In genomic region chr16:16019488-16019887, GRCh38 we compare ENCODE assay signal across 15 cellular contexts.
A peak's percentile ranks its signal among the peaks of the same experiment; 100 is the strongest.
DNase-seq lines count a peak whose midpoint lies in the region; ATAC-seq and TF ChIP-seq lines count a peak whose summit lies in the region.
"Had no signal": no experiment of that assay in that cellular context is flagged by ENCODE, and none has a peak within 500 bp of the region (broad histone marks: within the 10 kb centered on the region; RNA-seq: fewer than 3 reads in every experiment).

No MANE protein-coding gene starts in this region.

- H3K27ac Mint-ChIP-seq in activated naive CD4-positive, alpha-beta T cell treated with anti-CD3 and anti-CD28 coated beads, Interleukin-2, amount 50 U/mL, for 72 hours = peak overlapping the region; percentile 29 to 33
- H3K27ac Mint-ChIP-seq in nephron progenitor cell = no peak overlapping the region
- H3K27ac Mint-ChIP-seq: activated naive CD8-positive, alpha-beta T cell treated with anti-CD3 and anti-CD28 coated beads, Interleukin-2, amount 10 ng/mL, durations not matched to agents 7 days and 5 days; stimulated activated memory B cell treated with anti-CD40 and anti-IgM and Interleukin-4, amounts not matched to agents 10 μg/mL and 1 μg/mL and 100 μg/mL, for 72 hours had no signal

- peak overlapping the region in 1 of 2 experiments; percentile 83; a peak in 2 of 4 replicates for H3K27ac ChIP-seq in SK-N-SH (ENCODE audit: low read depth in 2 of 2, low read length in 1 of 2)
- H3K27ac ChIP-seq in fibroblast of lung (ENCODE audit: insufficient read depth, low read length) = peak overlapping the region; percentile 33

- CTCF ChIA-PET in SK-N-SH (lab: Yijun Ruan, JAX) = interaction anchor here (0.7 kb wide), 1 partner anchor 200 kb away, joined by 3 read pairs; no protein-coding TSS in a partner anchor

- peaks cover 0 to 30% of the 10 kb centered on the region in 2 experiments for H3K36me3 ChIP-seq in SK-N-SH (replicated peaks in 1 of 2; ENCODE audit: control insufficient read depth in 1 of 2, insufficient read depth in 2 of 2, low read length in 1 of 2)
- peaks cover 18% of the 10 kb centered on the region for H3K36me3 ChIP-seq in fibroblast of lung (ENCODE audit: control insufficient read depth, insufficient read depth, low read length)

- POLR2A ChIA-PET in SK-N-SH (lab: Yijun Ruan, JAX) = no interaction called here

- no peak for ATAC-seq in activated naive CD4-positive, alpha-beta T cell treated with anti-CD3 and anti-CD28 coated beads, Interleukin-2, amount 50 U/mL, for 72 hours
- ATAC-seq in HG02623 (IDR thresholded peaks at IDR 0.05; ENCODE audit: unreplicated experiment) (no peak), HG02571 (IDR thresholded peaks at IDR 0.05; ENCODE audit: unreplicated experiment) (no peak)
- ATAC-seq: stimulated activated memory B cell treated with anti-CD40 and anti-IgM and Interleukin-4, amounts not matched to agents 10 μg/mL and 1 μg/mL and 100 μg/mL, for 72 hours had no signal

- no peak overlapping the region for H3K4me3 Mint-ChIP-seq in nephron progenitor cell
- H3K4me3 Mint-ChIP-seq: activated naive CD8-positive, alpha-beta T cell treated with anti-CD3 and anti-CD28 coated beads, Interleukin-2, amount 10 ng/mL, durations not matched to agents 7 days and 5 days; stimulated activated memory B cell treated with anti-CD40 and anti-IgM and Interleukin-4, amounts not matched to agents 10 μg/mL and 1 μg/mL and 100 μg/mL, for 72 hours had no signal

- H3K9me2 ChIP-seq in SK-N-SH = no peaks in the 10 kb centered on the region

- H4K20me1 ChIP-seq in SK-N-SH (ENCODE audit: insufficient read depth) (no peaks in the 10 kb centered on the region), fibroblast of lung (ENCODE audit: control insufficient read depth, extremely low read depth, insufficient read depth, low read length) (no peaks in the 10 kb centered on the region)

- TF ChIP-seq EP300 in SK-N-SH (IDR thresholded peaks at IDR 0.05; ENCODE audit: borderline replicate concordance in 1 of 2, low read depth in 1 of 2, low read length in 1 of 2) = no peak

- TF ChIP-seq RAD21 in SK-N-SH (IDR thresholded peaks at IDR 0.05; ENCODE audit: low read length) = no peak

- H3K4me1 Mint-ChIP-seq in nephron progenitor cell = peaks cover 36% of the 10 kb centered on the region

- H2AFZ ChIP-seq in SK-N-SH (ENCODE audit: low read depth) (no peak overlapping the region), fibroblast of lung (ENCODE audit: low read length) (no peak overlapping the region)

- H3K27me3 Mint-ChIP-seq in nephron progenitor cell (ENCODE audit: low read depth, poor library complexity) = peaks cover 2% of the 10 kb centered on the region
- H3K27me3 Mint-ChIP-seq: activated naive CD8-positive, alpha-beta T cell treated with anti-CD3 and anti-CD28 coated beads, Interleukin-2, amount 10 ng/mL, durations not matched to agents 7 days and 5 days; stimulated activated memory B cell treated with anti-CD40 and anti-IgM and Interleukin-4, amounts not matched to agents 10 μg/mL and 1 μg/mL and 100 μg/mL, for 72 hours had no signal

- H3K9ac ChIP-seq in SK-N-SH (peak overlapping the region; percentile 2; the same call in 1 of the 2 replicates), fibroblast of lung (ENCODE audit: insufficient read depth, low read length) (no peak overlapping the region)

- H3K4me3 ChIP-seq in SK-N-SH (ENCODE audit: low read depth in 2 of 2, low read length in 1 of 2) = no peak overlapping the region
- H3K4me3 ChIP-seq in fibroblast of lung (replicated peaks in 1 of 4; ENCODE audit: control extremely low read depth in 1 of 4, insufficient read depth in 1 of 4, low read depth in 3 of 4, low read length in 4 of 4) = no peak overlapping the region

- H3K4me1 ChIP-seq in SK-N-SH (ENCODE audit: control insufficient read depth in 1 of 2, insufficient read depth in 2 of 2, low read depth in 1 of 2, low read length in 1 of 2) (peaks cover 18 to 28% of the 10 kb centered on the region in 2 experiments), fibroblast of lung (ENCODE audit: control insufficient read depth, extremely low read depth, insufficient read depth, low read length) (peaks cover 45% of the 10 kb centered on the region)

- no peaks in the 10 kb centered on the region for H3K27me3 ChIP-seq in SK-N-SH (ENCODE audit: insufficient read depth)
- no peaks in the 10 kb centered on the region for H3K27me3 ChIP-seq in fibroblast of lung (ENCODE audit: control insufficient read depth, insufficient read depth, low read length)

- H3K4me2 ChIP-seq in SK-N-SH (peak overlapping the region; percentile 42; the same call in 1 of the 2 replicates), fibroblast of lung (ENCODE audit: extremely low read depth, insufficient read depth, low read length) (no peak overlapping the region)

- peaks cover 10% of the 10 kb centered on the region; the same call in 1 of the 2 replicates for H3K79me2 ChIP-seq in SK-N-SH (ENCODE audit: insufficient read depth)
- H3K79me2 ChIP-seq in fibroblast of lung (ENCODE audit: control insufficient read depth, insufficient read depth, low read length) = peaks cover 19% of the 10 kb centered on the region

- no peaks in the 10 kb centered on the region for H3K9me3 Mint-ChIP-seq in activated naive CD4-positive, alpha-beta T cell treated with anti-CD3 and anti-CD28 coated beads, Interleukin-2, amount 50 U/mL, for 72 hours
- H3K9me3 Mint-ChIP-seq in nephron progenitor cell = no peaks in the 10 kb centered on the region
- H3K9me3 Mint-ChIP-seq: activated naive CD8-positive, alpha-beta T cell treated with anti-CD3 and anti-CD28 coated beads, Interleukin-2, amount 10 ng/mL, durations not matched to agents 7 days and 5 days; stimulated activated memory B cell treated with anti-CD40 and anti-IgM and Interleukin-4, amounts not matched to agents 10 μg/mL and 1 μg/mL and 100 μg/mL, for 72 hours had no signal

- H3F3A ChIP-seq in SK-N-SH (replicated peaks; ENCODE audit: insufficient read depth) = peaks cover 2% of the 10 kb centered on the region

- no peak for TF ChIP-seq CTCF in SK-N-SH (IDR thresholded peaks at IDR 0.05)
- TF ChIP-seq CTCF in fibroblast of lung (conservative IDR thresholded peaks at IDR 0.05 in 1 of 2, IDR thresholded peaks at IDR 0.05 in 1 of 2; ENCODE audit: low read depth in 1 of 2, low read length in 2 of 2) = no peak
- no peak for TF ChIP-seq CTCF in nephron progenitor cell (IDR thresholded peaks at IDR 0.05)

- peaks cover 9 to 25% of the 10 kb centered on the region in 2 donors for H3K36me3 Mint-ChIP-seq in activated naive CD4-positive, alpha-beta T cell treated with anti-CD3 and anti-CD28 coated beads, Interleukin-2, amount 50 U/mL, for 72 hours
- peaks cover 55% of the 10 kb centered on the region for H3K36me3 Mint-ChIP-seq in nephron progenitor cell (ENCODE audit: low read depth)

- no peak for DNase-seq in activated naive CD4-positive, alpha-beta T cell treated with anti-CD3 and anti-CD28 coated beads, Interleukin-2, amount 50 U/mL, for 72 hours (ENCODE audit: low spot score in 2 of 2)
- DNase-seq in activated naive CD4-positive, alpha-beta T cell treated with anti-CD3 and anti-CD28 coated beads, Interleukin-2, amount 50 U/mL, for 16 hours = no peak
- DNase-seq in SK-N-SH (no peak), fibroblast of lung (ENCODE audit: low read depth in 2 of 2) (peak; percentile 66 to 67), nephron progenitor cell (no peak)
- DNase-seq in central memory CD4-positive, alpha-beta T cell = no peak
- DNase-seq: activated CD4-positive, CD25-positive, alpha-beta regulatory T cell treated with anti-CD3 and anti-CD28 coated beads, Interleukin-2, amount 50 U/mL, for 72 hours; activated naive CD8-positive, alpha-beta T cell treated with anti-CD3 and anti-CD28 coated beads, Interleukin-2, amount 10 ng/mL, durations not matched to agents 7 days and 5 days; AML-193; KBM-7; NCI-H2171 treated with DMSO at 0.1 percent for 48 hours; Right ventricle myocardium superior had no signal

- WGBS in SK-N-SH (ENCODE audit: low lambda C conversion rate) = 44% methylated on average over 3 of the region's 4 CpGs

- H3K9me3 ChIP-seq in SK-N-SH (no peaks in the 10 kb centered on the region), fibroblast of lung (ENCODE audit: control insufficient read depth, insufficient read depth, low read depth, low read length) (no peaks in the 10 kb centered on the region)

TF ChIP-seq in SK-N-SH, 30 proteins besides CTCF, POLR2A, EP300 and RAD21:
- TF ChIP-seq RXRA (IDR thresholded peaks at IDR 0.05; ENCODE audit: borderline replicate concordance, low read depth) (no peak), EZH2phosphoT487 (IDR thresholded peaks at IDR 0.05; ENCODE audit: borderline replicate concordance, low read depth) (no peak), JUND (IDR thresholded peaks at IDR 0.05) (peak; percentile 59), NFIC (IDR thresholded peaks at IDR 0.05; ENCODE audit: borderline replicate concordance) (no peak; the same call in 1 of the 2 replicates), YY1 (IDR thresholded peaks at IDR 0.05; ENCODE audit: low read depth) (no peak), TEAD4 (IDR thresholded peaks at IDR 0.05; ENCODE audit: borderline replicate concordance, insufficient read depth) (no peak), TCF12 (IDR thresholded peaks at IDR 0.05) (peak; percentile 40), POLR2AphosphoS5 (IDR thresholded peaks at IDR 0.05; ENCODE audit: low read depth, low read length) (no peak), PBX3 (IDR thresholded peaks at IDR 0.05) (no peak), MXI1 (IDR thresholded peaks at IDR 0.05; ENCODE audit: low read depth, low read length) (no peak), MAX (IDR thresholded peaks at IDR 0.05; ENCODE audit: low read depth) (peak; percentile 18; the same call in 1 of the 2 replicates), RFX5 (IDR thresholded peaks at IDR 0.05; ENCODE audit: low read length) (no peak), FOSL2 (IDR thresholded peaks at IDR 0.05; ENCODE audit: borderline replicate concordance, low read depth) (peak; percentile 64; the same call in 1 of the 2 replicates)

Comparison
In these comparisons a context has a peak if more than half of its experiments do, and no peak if none do; other contexts are left out.
1. DNase-seq: peak in fibroblast of lung (2 of 2); none in activated naive CD4-positive, alpha-beta T cell treated with anti-CD3 and anti-CD28 coated beads, Interleukin-2, amount 50 U/mL, for 72 hours (0 of 2), activated naive CD4-positive, alpha-beta T cell treated with anti-CD3 and anti-CD28 coated beads, Interleukin-2, amount 50 U/mL, for 16 hours (single experiment), SK-N-SH (single experiment), nephron progenitor cell (single experiment) and central memory CD4-positive, alpha-beta T cell (single experiment).